Comparison of ENCODE assay signal across 8 cellular contexts in the genomic region with DNA sequence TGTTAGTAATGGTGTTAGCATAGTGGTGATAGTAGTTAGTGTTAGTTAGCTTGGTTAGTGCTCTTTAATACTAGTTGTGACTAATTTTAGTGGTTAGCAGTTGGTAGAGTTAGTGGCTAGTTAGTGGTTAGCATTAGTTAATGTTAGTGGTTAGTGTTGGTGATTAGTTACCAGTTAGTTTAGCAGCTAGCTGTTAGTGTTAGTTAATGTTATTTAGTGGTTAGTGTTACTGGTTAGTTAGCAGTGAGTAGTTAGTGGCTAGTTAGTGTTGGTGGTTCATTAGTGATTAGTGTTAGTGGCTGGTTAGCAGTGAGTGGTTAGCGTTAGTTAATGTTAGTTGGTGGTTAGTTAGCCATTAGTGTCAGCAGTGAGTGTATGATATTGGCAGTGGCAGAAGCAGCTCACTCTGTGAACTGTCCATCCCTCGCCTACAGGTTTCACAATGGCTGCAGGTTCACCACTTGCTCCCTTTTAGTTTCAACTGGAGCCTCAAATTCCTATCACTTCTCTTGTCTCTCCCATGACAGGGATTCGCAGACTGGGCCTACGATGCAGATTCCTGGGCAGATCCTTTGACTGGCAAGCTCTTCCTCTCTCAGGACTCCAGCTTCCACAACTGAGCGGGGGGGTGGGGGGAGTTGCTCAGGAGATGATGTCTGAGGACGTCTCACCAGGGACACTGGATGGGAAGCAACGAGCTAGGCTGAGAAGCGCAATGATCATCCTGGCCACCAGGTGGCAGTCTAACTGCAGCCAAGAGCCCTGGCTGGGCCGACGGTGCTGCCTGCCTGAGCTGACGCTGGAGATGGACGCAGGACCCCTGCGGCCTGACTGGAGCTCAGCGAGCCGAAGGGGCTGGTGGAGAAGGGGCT. TPM values are rescaled to one million over a fixed set of nuclear protein-coding genes. Genes with fewer than 3 reads are reported as not detected.
DNase-seq lines count a peak whose midpoint lies in the region; ATAC-seq, FAIRE-seq and TF ChIP-seq lines count a peak whose summit lies in the region.

No MANE protein-coding gene starts in this region.

- H3K4me1 ChIP-seq in endothelial cell of umbilical vein (ENCODE audit: control insufficient read depth, extremely low read depth, insufficient read depth, low read length): peaks cover 26% of the 10 kb centered on the region

- H3K9me3 ChIP-seq in endothelial cell of umbilical vein (replicated peaks; ENCODE audit: control insufficient read depth, insufficient read depth, low read length): no peaks in the 10 kb centered on the region

- ATAC-seq in GM19467 (IDR thresholded peaks at IDR 0.05; ENCODE audit: unreplicated experiment) (peak; percentile 94), HG03571 (IDR thresholded peaks at IDR 0.05; ENCODE audit: unreplicated experiment) (peak; percentile 70)

- no peak overlapping the region for H3K4me2 ChIP-seq in endothelial cell of umbilical vein (ENCODE audit: insufficient read depth, low read length)

- no peak for TF ChIP-seq POLR2A in endothelial cell of umbilical vein (IDR thresholded peaks at IDR 0.05; ENCODE audit: low read depth, low read length)

- dilution Hi-C loops in endothelial cell of umbilical vein (cut with MboI; ENCODE audit: extremely low pct_ligation_motif_present, low sequenced_read_pairs): no loop called here

- intact Hi-C loops in endothelial cell of umbilical vein (cut with micrococcal nuclease): loop anchor here (1.0 kb wide), 3 partner anchors 76 to 144 kb away; no protein-coding TSS in a partner anchor

- no peak overlapping the region for H3K4me3 ChIP-seq in endothelial cell of umbilical vein (replicated peaks in 1 of 3; ENCODE audit: insufficient read depth in 1 of 3, low read depth in 1 of 3, low read length in 3 of 3)

- H4K20me1 ChIP-seq in endothelial cell of umbilical vein (replicated peaks; ENCODE audit: control insufficient read depth, extremely low read depth, insufficient read depth, low read length): no peaks in the 10 kb centered on the region

- no peaks in the 10 kb centered on the region for H3K36me3 ChIP-seq in endothelial cell of umbilical vein (ENCODE audit: control insufficient read depth in 2 of 2, extremely low read depth in 1 of 2, insufficient read depth in 2 of 2, low read length in 2 of 2)

- CTCF ChIA-PET in endothelial cell of umbilical vein (lab: Charles Lee): interaction anchor here (0.6 to 18.6 kb wide), 56 partner anchors 10 to 754 kb away, joined by 3 to 1079 read pairs (median 4); a partner anchor contains a TSS

- peaks cover 4 to 5% of the 10 kb centered on the region in 2 experiments for H3K27me3 ChIP-seq in endothelial cell of umbilical vein (ENCODE audit: control insufficient read depth in 2 of 2, insufficient read depth in 2 of 2, low read length in 2 of 2)

- H3K9ac ChIP-seq in endothelial cell of umbilical vein (replicated peaks; ENCODE audit: extremely low read depth, insufficient read depth, low read length): no peak overlapping the region

- peak; percentile 80 to 99 for TF ChIP-seq CTCF in endothelial cell of umbilical vein (IDR thresholded peaks at IDR 0.05; ENCODE audit: extremely low read depth in 1 of 2, insufficient read depth in 1 of 2, low read depth in 1 of 2, low read length in 2 of 2)

- H3K27ac ChIP-seq in endothelial cell of umbilical vein (ENCODE audit: insufficient read depth, low read depth, low read length): no peak overlapping the region

- peak; percentile 94 for FAIRE-seq in endothelial cell of umbilical vein (lab: Jason Lieb, UNC)

- H3K79me2 ChIP-seq in endothelial cell of umbilical vein (ENCODE audit: control insufficient read depth, insufficient read depth, low read length): no peaks in the 10 kb centered on the region

- POLR2A ChIA-PET in endothelial cell of umbilical vein (lab: Charles Lee): interaction anchor here (1.7 kb wide), 1 partner anchor 139 kb away, joined by 11 read pairs; no protein-coding TSS in a partner anchor

- no peaks in the 10 kb centered on the region for H3K9me1 ChIP-seq in endothelial cell of umbilical vein (replicated peaks; ENCODE audit: control insufficient read depth, extremely low read depth, insufficient read depth, low read length)

- H2AFZ ChIP-seq in endothelial cell of umbilical vein (ENCODE audit: low read depth, low read length): no peak overlapping the region

- DNase-seq in D341Med (ENCODE audit: low spot score): peak; percentile 89
- DNase-seq in NOMO-1 (lab: John Stamatoyannopoulos, UW; ENCODE audit: unreplicated experiment in 2 of 2): peak; percentile 35 to 38
- peak; percentile 24 to 44 for DNase-seq in activated CD8-positive, alpha-beta memory T cell treated with anti-CD3 and anti-CD28 coated beads for 4 hours (ENCODE audit: low read depth in 2 of 2)
- peak; percentile 75 for DNase-seq in endothelial cell of umbilical vein (ENCODE audit: low read depth, low spot score)
- peak; percentile 86 for DNase-seq in mucosa of gallbladder (ENCODE audit: low spot score)
- peak; percentile 37 to 61 for DNase-seq in stimulated activated CD8-positive, alpha-beta memory T cell treated with anti-CD3 and anti-CD28 coated beads, Interleukin-7, amount 100 ng/mL, for 1 hour (ENCODE audit: low read depth in 2 of 2)

- no TSS peak for BruUV-seq in endothelial cell of umbilical vein (replicated peaks; lab: Mats Ljungman, UMichigan)

TF ChIP-seq in endothelial cell of umbilical vein, 7 proteins besides CTCF, POLR2A, EP300 and RAD21:
- TF ChIP-seq JUN (IDR thresholded peaks at IDR 0.05; ENCODE audit: borderline replicate concordance, insufficient read depth, insufficient read length, low read depth) (no peak), POLR2AphosphoS5 (IDR thresholded peaks at IDR 0.05; ENCODE audit: insufficient read depth, low read depth, low read length) (no peak), FOS (IDR thresholded peaks at IDR 0.05; ENCODE audit: borderline replicate concordance, insufficient read depth, low read length) (no peak), MYC (IDR thresholded peaks at IDR 0.05; ENCODE audit: low read depth, low read length) (no peak), EZH2 (IDR thresholded peaks at IDR 0.05; ENCODE audit: borderline replicate concordance, low read depth, low read length, severe bottlenecking) (no peak), GATA2 (IDR thresholded peaks at IDR 0.05; ENCODE audit: insufficient read depth, insufficient read length, low read depth, low read length) (no peak)
- TF ChIP-seq, protein P1, sequence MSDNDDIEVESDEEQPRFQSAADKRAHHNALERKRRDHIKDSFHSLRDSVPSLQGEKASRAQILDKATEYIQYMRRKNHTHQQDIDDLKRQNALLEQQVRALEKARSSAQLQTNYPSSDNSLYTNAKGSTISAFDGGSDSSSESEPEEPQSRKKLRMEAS (IDR thresholded peaks at IDR 0.05; ENCODE audit: insufficient read depth, insufficient read length): no peak

RNA-seq across cellular contexts. Expression of a gene that starts 19.5 kb away (rescaled TPM):
- not detected in 2 replicates for total RNA-seq in endothelial cell of umbilical vein
- not detected in 2 replicates for polyA plus RNA-seq in endothelial cell of umbilical vein
- not detected in 2 replicates for polyA plus RNA-seq in endothelial cell of umbilical vein (2011; cell fraction: cytosol; rRNA removed)
- not detected in 2 replicates for polyA plus RNA-seq in endothelial cell of umbilical vein (2011; cell fraction: nucleus; rRNA removed)
- not detected in 2 replicates for polyA plus RNA-seq in endothelial cell of umbilical vein (2012)
- not detected in 2 replicates for polyA minus RNA-seq in endothelial cell of umbilical vein
- not detected for polyA minus RNA-seq in endothelial cell of umbilical vein (2011; cell fraction: cytosol; rRNA and poly(A)+ RNA removed)
- not detected in 2 replicates for polyA minus RNA-seq in endothelial cell of umbilical vein (2011; cell fraction: nucleus; rRNA and poly(A)+ RNA removed)
- 12.3 TPM for total RNA-seq in mucosa of gallbladder

Comparison
In these comparisons a context has a peak if more than half of its experiments do, and no peak if none do; other contexts are left out.
1. DNase-seq: peak in every context shown above with its lines; median percentile 89 in D341Med; 86 in mucosa of gallbladder; 75 in endothelial cell of umbilical vein; 49 in stimulated activated CD8-positive, alpha-beta memory T cell treated with anti-CD3 and anti-CD28 coated beads, Interleukin-7, amount 100 ng/mL, for 1 hour; 36 in NOMO-1; 34 in activated CD8-positive, alpha-beta memory T cell treated with anti-CD3 and anti-CD28 coated beads for 4 hours.
2. RNA of a gene that starts 19.5 kb away (total RNA-seq): 12.3 TPM in mucosa of gallbladder (single experiment); not detected in endothelial cell of umbilical vein; every median in the first group is over 10 times any median in the second.